28 cellular contexts compared by ENCODE assay signal in the genomic region with DNA sequence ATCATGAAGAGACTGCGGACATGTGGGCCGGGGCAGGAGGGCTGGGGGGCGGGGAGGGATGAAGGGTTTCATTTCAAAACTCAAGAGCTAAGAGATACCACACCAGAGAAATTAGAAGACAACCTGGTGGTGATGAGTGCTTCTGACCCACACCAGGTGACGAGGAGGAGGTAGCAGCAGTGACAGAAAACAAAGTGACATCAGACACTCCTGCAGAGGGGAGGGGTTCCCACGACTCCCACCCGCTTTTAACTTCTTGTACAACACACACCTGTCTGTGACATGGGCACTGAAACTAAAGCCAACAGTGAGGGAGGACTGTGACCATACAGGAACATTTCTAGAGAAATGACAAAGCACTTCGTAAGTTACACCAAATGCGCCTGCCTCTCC.
DNase-seq lines count a peak whose midpoint lies in the region; ATAC-seq and TF ChIP-seq lines count a peak whose summit lies in the region.
"Had no signal": no experiment of that assay in that cellular context is flagged by ENCODE, and none has a peak within 500 bp of the region (broad histone marks: within the 10 kb centered on the region; RNA-seq: fewer than 3 reads in every experiment).

No MANE protein-coding gene starts in this region.

- no peaks in the 10 kb centered on the region for H3K79me1 ChIP-seq in trophoblast cell (ENCODE audit: low read length)

- H3K4me2 ChIP-seq in trophoblast cell (ENCODE audit: low read length), result no peak overlapping the region

- H3K18ac ChIP-seq in trophoblast cell (ENCODE audit: low read length), result no peak overlapping the region

- no peaks in the 10 kb centered on the region for H3K9me3 ChIP-seq in CD8-positive, alpha-beta T cell (ENCODE audit: low read length)
- H3K9me3 ChIP-seq in body of pancreas (no peaks in the 10 kb centered on the region), trophoblast cell (ENCODE audit: insufficient read depth, low read depth, low read length) (no peaks in the 10 kb centered on the region)

- peaks cover 3% of the 10 kb centered on the region for H3K9me3 Mint-ChIP-seq in CD8-positive, alpha-beta T cell
- H3K9me3 Mint-ChIP-seq: T-helper 2 cell treated with Interferon-gamma antibody and Interleukin-4, amounts not matched to agents 5 μg/mL and 100 μg/mL, for 36 hours had no signal

- H4K91ac ChIP-seq in trophoblast cell (ENCODE audit: low read depth, low read length), result no peak overlapping the region

- H3K9ac ChIP-seq in trophoblast cell (ENCODE audit: low read length), result no peak overlapping the region
- H3K9ac ChIP-seq: GM23248 had no signal

- intact Hi-C loops in CD8-positive, alpha-beta T cell (cut with DNase I, micrococcal nuclease), result loop anchor here in 1 of 2 experiments (2.0 kb wide), 1 partner anchor 17 kb away; no protein-coding TSS in a partner anchor
- intact Hi-C loops in body of pancreas (cut with DNase I), result no loop called here

- H2AK5ac ChIP-seq in trophoblast cell (ENCODE audit: low read length), result no peak overlapping the region

- no peak overlapping the region for H3K27ac ChIP-seq in CD8-positive, alpha-beta T cell (ENCODE audit: low read depth, low read length)
- H3K27ac ChIP-seq in body of pancreas (peak overlapping the region in 3 of 4 donors; percentile 10 to 60 (median 47)), trophoblast cell (ENCODE audit: low read depth, low read length) (no peak overlapping the region)
- H3K27ac ChIP-seq: GM23248, SK-N-MC, tibial artery, VCaP had no signal

- peak; percentile 17 to 36 for ATAC-seq in activated CD4-positive, CD25-positive, alpha-beta regulatory T cell treated with anti-CD3 and anti-CD28 coated beads, Interleukin-2, amount 50 U/mL, for 24 hours
- ATAC-seq in CD8-positive, alpha-beta T cell, result peak; percentile 71
- ATAC-seq in body of pancreas, result no peak
- ATAC-seq: stimulated activated memory B cell treated with anti-CD40 and anti-IgM and Interleukin-4, amounts not matched to agents 10 μg/mL and 1 μg/mL and 100 μg/mL, for 72 hours had no signal

- H3K4me3 Mint-ChIP-seq in CD8-positive, alpha-beta T cell, result peak overlapping the region; percentile 0
- H3K4me3 Mint-ChIP-seq: HFFc6; stimulated activated memory B cell treated with anti-CD40 and anti-IgM and Interleukin-4, amounts not matched to agents 10 μg/mL and 1 μg/mL and 100 μg/mL, for 72 hours; T-helper 2 cell treated with Interferon-gamma antibody and Interleukin-4, amounts not matched to agents 5 μg/mL and 100 μg/mL, for 36 hours had no signal

- no peak for DNase-seq in activated CD4-positive, CD25-positive, alpha-beta regulatory T cell (lab: John Stamatoyannopoulos, UW)
- DNase-seq in CD8-positive, alpha-beta T cell, result peak in 2 of 7 experiments; percentile 43 to 45
- DNase-seq in body of pancreas, result no peak
- DNase-seq in trophoblast cell, result no peak
- no peak for DNase-seq in retina
- DNase-seq in UCSD-AML1 (lab: John Stamatoyannopoulos, UW; ENCODE audit: unreplicated experiment), result no peak
- no peak for DNase-seq in NCI-H748 (lab: John Stamatoyannopoulos, UW; ENCODE audit: unreplicated experiment)
- DNase-seq: 8988T; activated CD4-positive, alpha-beta T cell treated with anti-CD3 and anti-CD28 coated beads, Interleukin-2, amount 50 U/mL, for 1 hour; DMS79; GF-D8; GM23248; HFFc6; kidney glomerular epithelial cell; NCI-H1105; NCI-H2029 treated with DMSO at 0.1 percent for 48 hours; NCI-H345; NCI-H774; nucleus accumbens; RPMI8226; stimulated activated CD4-positive, alpha-beta T cell treated with anti-CD3 and anti-CD28 coated beads, Interleukin-2, amount 100 ng/mL, for 24 hours; tibial artery had no signal

- CTCF ChIA-PET in CD8-positive, alpha-beta T cell (lab: Charles Lee), result no interaction called here

- 82 to 88% methylated on average over 8 of the region's 8 CpGs for WGBS in body of pancreas, 2 donors
- no CpG with 5 or more reads among the region's 8 CpGs for WGBS in trophoblast cell (ENCODE audit: extremely low coverage, insufficient coverage, insufficient read length)

- TF ChIP-seq CTCF in CD8-positive, alpha-beta T cell (IDR thresholded peaks at IDR 0.05), result no peak
- TF ChIP-seq CTCF in body of pancreas (IDR thresholded peaks at IDR 0.05), result no peak

- peak overlapping the region; percentile 58 for H3K4ac ChIP-seq in trophoblast cell (ENCODE audit: low read depth, low read length)

- no peak overlapping the region for H4K8ac ChIP-seq in trophoblast cell (ENCODE audit: low read depth, low read length)

- no peak overlapping the region for H3K14ac ChIP-seq in trophoblast cell (ENCODE audit: low read length)

- H3K27me3 ChIP-seq in CD8-positive, alpha-beta T cell (ENCODE audit: insufficient read depth, low read length), result no peaks in the 10 kb centered on the region
- H3K27me3 ChIP-seq in body of pancreas (no peaks in the 10 kb centered on the region), trophoblast cell (ENCODE audit: insufficient read depth, low read length) (no peaks in the 10 kb centered on the region)
- H3K27me3 ChIP-seq: tibial artery had no signal

- H3K36me3 ChIP-seq in CD8-positive, alpha-beta T cell (ENCODE audit: insufficient read depth, low read length), result no peaks in the 10 kb centered on the region
- H3K36me3 ChIP-seq in body of pancreas (replicated peaks in 1 of 2; ENCODE audit: insufficient read depth in 1 of 2, low read depth in 2 of 2) (no peaks in the 10 kb centered on the region), trophoblast cell (ENCODE audit: control insufficient read depth in 1 of 2, insufficient read depth in 2 of 2, low read length in 2 of 2) (no peaks in the 10 kb centered on the region)
- H3K36me3 ChIP-seq: tibial artery had no signal

- peaks cover 89% of the 10 kb centered on the region for H3K4me1 Mint-ChIP-seq in CD8-positive, alpha-beta T cell (ENCODE audit: low read depth)

- H2AFZ ChIP-seq in trophoblast cell (ENCODE audit: insufficient read depth, low read length, poor library complexity), result no peak overlapping the region
- H2AFZ ChIP-seq: GM23248 had no signal

- H3K27me3 Mint-ChIP-seq in CD8-positive, alpha-beta T cell (ENCODE audit: low read depth), result no peaks in the 10 kb centered on the region
- H3K27me3 Mint-ChIP-seq: stimulated activated memory B cell treated with anti-CD40 and anti-IgM and Interleukin-4, amounts not matched to agents 10 μg/mL and 1 μg/mL and 100 μg/mL, for 72 hours had no signal

- H3K79me2 ChIP-seq in trophoblast cell (ENCODE audit: control insufficient read depth, insufficient read depth, low read length, poor library complexity), result peaks cover 31% of the 10 kb centered on the region

- no peak overlapping the region for H4K12ac ChIP-seq in trophoblast cell (ENCODE audit: low read depth, low read length)

- no peak overlapping the region for H2BK12ac ChIP-seq in trophoblast cell (ENCODE audit: low read length)

- H2BK5ac ChIP-seq in trophoblast cell (ENCODE audit: low read depth, low read length, poor library complexity), result no peak overlapping the region

- no peak overlapping the region for H3K23ac ChIP-seq in trophoblast cell (ENCODE audit: low read length)

- POLR2A ChIA-PET in CD8-positive, alpha-beta T cell (lab: Charles Lee), result interaction anchor here (1.0 kb wide), 1 partner anchor 9 kb away, joined by 3 read pairs; no protein-coding TSS in a partner anchor

- H3K36me3 Mint-ChIP-seq in CD8-positive, alpha-beta T cell, result peaks cover 20% of the 10 kb centered on the region

- peak overlapping the region; percentile 52 for H3K27ac Mint-ChIP-seq in CD8-positive, alpha-beta T cell
- H3K27ac Mint-ChIP-seq: HFFc6; stimulated activated memory B cell treated with anti-CD40 and anti-IgM and Interleukin-4, amounts not matched to agents 10 μg/mL and 1 μg/mL and 100 μg/mL, for 72 hours; T-helper 2 cell treated with Interferon-gamma antibody and Interleukin-4, amounts not matched to agents 5 μg/mL and 100 μg/mL, for 36 hours had no signal

- H3K4me1 ChIP-seq in CD8-positive, alpha-beta T cell (ENCODE audit: insufficient read depth, low read length), result peaks cover 74% of the 10 kb centered on the region
- H3K4me1 ChIP-seq in body of pancreas (peaks cover 39% of the 10 kb centered on the region), trophoblast cell (ENCODE audit: control insufficient read depth in 1 of 2, insufficient read depth in 2 of 2, low read length in 2 of 2) (peaks cover under 1 to 3% of the 10 kb centered on the region in 2 experiments)

- no peak overlapping the region for H3K4me3 ChIP-seq in CD8-positive, alpha-beta T cell (ENCODE audit: low read depth, low read length)
- H3K4me3 ChIP-seq in body of pancreas (no peak overlapping the region), trophoblast cell (ENCODE audit: low read depth, low read length) (no peak overlapping the region)
- H3K4me3 ChIP-seq: GM23248, SK-N-MC, skin epidermis, tibial artery had no signal

- H2BK120ac ChIP-seq in trophoblast cell (ENCODE audit: insufficient read depth, low read length, poor library complexity), result no peak overlapping the region

- no peak for TF ChIP-seq POLR2A in body of pancreas (IDR thresholded peaks at IDR 0.05)

Comparison
In these comparisons a context has a peak if more than half of its experiments do, and no peak if none do; other contexts are left out.
1. H3K27ac ChIP-seq: peak in body of pancreas (3 of 4); none in CD8-positive, alpha-beta T cell (single experiment) and trophoblast cell (single experiment).